19 cellular contexts compared by ENCODE assay signal in the genomic region with DNA sequence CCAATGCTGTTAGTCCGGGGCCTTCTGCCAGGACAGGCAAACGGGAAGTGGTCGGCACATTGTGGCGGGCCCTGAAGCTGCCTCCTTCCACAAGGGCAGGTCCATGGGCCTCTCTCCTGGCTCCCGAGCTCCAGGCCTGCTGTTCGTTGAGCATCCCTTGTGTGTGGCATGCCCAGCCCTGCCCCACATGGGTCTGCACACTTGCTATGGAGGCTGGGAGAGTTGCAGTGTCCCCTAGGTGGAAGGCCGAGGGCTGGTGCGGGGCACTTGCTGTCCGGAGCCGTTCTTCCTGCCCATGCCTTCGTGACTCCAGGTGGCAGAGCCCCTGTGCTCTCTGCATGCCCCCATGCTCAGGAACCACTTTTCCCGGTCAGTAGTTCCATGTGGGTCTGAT. TPM values are rescaled to one million over a fixed set of nuclear protein-coding genes. Genes with fewer than 3 reads are reported as not detected.
DNase-seq lines count a peak whose midpoint lies in the region; ATAC-seq, FAIRE-seq and TF ChIP-seq lines count a peak whose summit lies in the region.
"Had no signal": no experiment of that assay in that cellular context is flagged by ENCODE, and none has a peak within 500 bp of the region (broad histone marks: within the 10 kb centered on the region; RNA-seq: fewer than 3 reads in every experiment).

No MANE protein-coding gene starts in this region.

- no peak overlapping the region for H3K4me3 Mint-ChIP-seq in neural progenitor cell
- H3K4me3 Mint-ChIP-seq: B cell; CD4-positive, alpha-beta T cell; H9 had no signal

- POLR2A ChIA-PET in K562 (lab: Yijun Ruan, JAX): interaction anchor here (0.6 to 3.3 kb wide), 4 partner anchors 9 to 32 kb away, joined by 3 to 10 read pairs (median 6); no protein-coding TSS in a partner anchor

- peak overlapping the region in 8 of 11 experiments; percentile 66 to 84 (median 74); a peak in 16 of 22 replicates for H3K27ac ChIP-seq in BLaER1 treated with 17β-estradiol and CSF1 and Interleukin-3, amounts not matched to agents 10 nM and 100 nM
- H3K27ac ChIP-seq in K562 (ENCODE audit: extremely low read depth, low read depth, low read length): no peak overlapping the region
- no peak overlapping the region for H3K27ac ChIP-seq in neural progenitor cell
- no peak overlapping the region for H3K27ac ChIP-seq in aorta (ENCODE audit: low read depth in 1 of 2, low read length in 2 of 2)
- H3K27ac ChIP-seq: C4-2B had no signal

- H2AFZ ChIP-seq in K562 (ENCODE audit: low read depth, low read length) (no peak overlapping the region), neural progenitor cell (replicated peaks) (no peak overlapping the region)

- H3K36me3 ChIP-seq in BLaER1 treated with 17β-estradiol and CSF1 and Interleukin-3, amounts not matched to agents 10 nM and 100 nM: peaks cover 20 to 99% (median 79%) of the 10 kb centered on the region in 11 experiments
- H3K36me3 ChIP-seq in K562 (ENCODE audit: control insufficient read depth, insufficient read depth, low read length): peaks cover 81% of the 10 kb centered on the region
- no peaks in the 10 kb centered on the region for H3K36me3 ChIP-seq in neural progenitor cell
- H3K36me3 ChIP-seq in aorta (ENCODE audit: control insufficient read depth in 1 of 2, insufficient read depth in 2 of 2, low read length in 1 of 2): peaks cover 2% of the 10 kb centered on the region in 2 donors

- DNase-seq in Right ventricle myocardium superior (no peak), cardiac septum (ENCODE audit: low spot score) (no peak), K562 (ENCODE audit: extremely low read depth in 1 of 4, low spot score in 3 of 4) (no peak), neural progenitor cell (ENCODE audit: low spot score) (no peak), aorta (no peak), NCI-H1417 treated with DMSO at 0.1 percent for 48 hours (lab: John Stamatoyannopoulos, UW) (no peak)
- no peak for DNase-seq in stimulated activated CD4-positive, alpha-beta T cell treated with anti-CD3 and anti-CD28 coated beads, Interleukin-2, amount 100 ng/mL, for 48 hours
- DNase-seq: Caco-2; CD4-positive, alpha-beta T cell; H9 had no signal

- H3K9me1 ChIP-seq in K562 (ENCODE audit: control insufficient read depth, insufficient read depth, low read length): peaks cover 14% of the 10 kb centered on the region

- intact Hi-C loops in Right ventricle myocardium superior (cut with DNase I): no loop called here
- intact Hi-C loops in cardiac septum (cut with DNase I): no loop called here
- intact Hi-C loops in K562 (cut with micrococcal nuclease): no loop called here
- intact Hi-C loops in aorta (cut with DNase I): no loop called here

- CTCF ChIA-PET in K562 (lab: Yijun Ruan, JAX; ENCODE audit: low intra/inter-chr PET ratio): no interaction called here

- TF ChIP-seq CTCF in K562 (IDR thresholded peaks at IDR 0.05 in 2 of 3, conservative IDR thresholded peaks at IDR 0.05 in 1 of 3; ENCODE audit: insufficient read depth in 2 of 3, low read depth in 1 of 3, low read length in 3 of 3) (no peak), neural progenitor cell (IDR thresholded peaks at IDR 0.05) (no peak)

- peaks cover 0 to 96% (median 0%) of the 10 kb centered on the region in 11 experiments; a peak in 9 of 22 replicates for H4K20me1 ChIP-seq in BLaER1 treated with 17β-estradiol and CSF1 and Interleukin-3, amounts not matched to agents 10 nM and 100 nM
- peaks cover 2% of the 10 kb centered on the region; the same call in 1 of the 2 replicates for H4K20me1 ChIP-seq in K562 (replicated peaks; ENCODE audit: control insufficient read depth, insufficient read depth, low read length)
- H4K20me1 ChIP-seq in neural progenitor cell (ENCODE audit: low read depth): no peaks in the 10 kb centered on the region

- no peaks in the 10 kb centered on the region for H3K27me3 Mint-ChIP-seq in neural progenitor cell (ENCODE audit: insufficient read depth, low read depth)
- H3K27me3 Mint-ChIP-seq: B cell; CD4-positive, alpha-beta T cell had no signal

- H3K9me3 Mint-ChIP-seq in neural progenitor cell: peaks cover 4% of the 10 kb centered on the region
- H3K9me3 Mint-ChIP-seq: CD4-positive, alpha-beta T cell had no signal

- H3F3A ChIP-seq in neural progenitor cell (ENCODE audit: low read depth): no peaks in the 10 kb centered on the region

- no peaks in the 10 kb centered on the region for H3K27me3 ChIP-seq in BLaER1 treated with 17β-estradiol and CSF1 and Interleukin-3, amounts not matched to agents 10 nM and 100 nM
- H3K27me3 ChIP-seq in K562 (ENCODE audit: control insufficient read depth in 2 of 2, insufficient read depth in 2 of 2, low read length in 2 of 2): no peaks in the 10 kb centered on the region
- no peaks in the 10 kb centered on the region for H3K27me3 ChIP-seq in neural progenitor cell
- H3K27me3 ChIP-seq in aorta (ENCODE audit: control insufficient read depth in 1 of 2, insufficient read depth in 2 of 2, low read length in 1 of 2): no peaks in the 10 kb centered on the region

- in situ Hi-C loops in K562 (cut with MboI): no loop called here

- H3K4me2 ChIP-seq in BLaER1 treated with 17β-estradiol and CSF1 and Interleukin-3, amounts not matched to agents 10 nM and 100 nM: peak overlapping the region; percentile 53 to 96 (median 82); a peak in 21 of 22 replicates
- H3K4me2 ChIP-seq in K562 (ENCODE audit: insufficient read depth, low read length) (no peak overlapping the region), neural progenitor cell (no peak overlapping the region)

- ATAC-seq in Right ventricle myocardium superior (ENCODE audit: poor library complexity) (peak; percentile 26), K562 (no peak), aorta (ENCODE audit: low FRiP score) (no peak)

- peaks cover 0 to 8% (median 2%) of the 10 kb centered on the region in 11 experiments; a peak in 18 of 22 replicates for H3K9me3 ChIP-seq in BLaER1 treated with 17β-estradiol and CSF1 and Interleukin-3, amounts not matched to agents 10 nM and 100 nM (replicated peaks in 1 of 11)
- H3K9me3 ChIP-seq in K562 (replicated peaks; ENCODE audit: control insufficient read depth, insufficient read depth, low read depth, low read length) (peaks cover 1% of the 10 kb centered on the region; the same call in 1 of the 2 replicates), neural progenitor cell (ENCODE audit: low read depth) (no peaks in the 10 kb centered on the region), aorta (ENCODE audit: control insufficient read depth, low read length) (no peaks in the 10 kb centered on the region)
- H3K9me3 ChIP-seq: Caco-2 had no signal

- peaks cover 23 to 61% (median 54%) of the 10 kb centered on the region in 10 experiments for H3K4me1 ChIP-seq in BLaER1 treated with 17β-estradiol and CSF1 and Interleukin-3, amounts not matched to agents 10 nM and 100 nM
- H3K4me1 ChIP-seq in K562 (replicated peaks in 1 of 2; ENCODE audit: control insufficient read depth in 2 of 2, insufficient read depth in 2 of 2, low read length in 2 of 2) (peaks cover 16 to 61% of the 10 kb centered on the region in 2 experiments), neural progenitor cell (no peaks in the 10 kb centered on the region), aorta (ENCODE audit: control insufficient read depth in 1 of 2, insufficient read depth in 2 of 2, low read length in 2 of 2) (no peaks in the 10 kb centered on the region)
- H3K4me1 ChIP-seq: Caco-2 had no signal

- H3K27ac Mint-ChIP-seq in neural progenitor cell: peak overlapping the region; percentile 63
- H3K27ac Mint-ChIP-seq: B cell; CD4-positive, alpha-beta T cell; H9 had no signal

- H3K36me3 Mint-ChIP-seq in neural progenitor cell: peaks cover 4% of the 10 kb centered on the region

- no peak for TF ChIP-seq POLR2A in K562 (conservative IDR thresholded peaks at IDR 0.05)

- BruUV-seq in K562 (replicated peaks; lab: Mats Ljungman, UMichigan): no TSS peak

- H3K79me2 ChIP-seq in K562 (ENCODE audit: control insufficient read depth, insufficient read depth, low read length): no peaks in the 10 kb centered on the region
- no peaks in the 10 kb centered on the region for H3K79me2 ChIP-seq in neural progenitor cell (ENCODE audit: low read depth)

- no peak for TF ChIP-seq EP300 in K562 (IDR thresholded peaks at IDR 0.05; ENCODE audit: low read length)

- TF ChIP-seq RAD21 in K562 (CRISPR knock-in tag; conservative IDR thresholded peaks at IDR 0.05 in 1 of 2, IDR thresholded peaks at IDR 0.05 in 1 of 2): no peak

- 91% methylated on average over 12 of the region's 12 CpGs for whole genome bisulfite sequencing in K562 (ENCODE audit: insufficient coverage, low coverage, missing lambda C conversion rate)
- 54 to 77% methylated on average over 12 of the region's 12 CpGs for WGBS in aorta, 2 donors

- H3K4me1 Mint-ChIP-seq in neural progenitor cell: peaks cover 4% of the 10 kb centered on the region
- H3K4me1 Mint-ChIP-seq: B cell, H9 had no signal

- FAIRE-seq in K562 (lab: Jason Lieb, UNC): no peak
- FAIRE-seq: D721Med, G401.6, GM12891, GM19239, H1, HTR-8/SVneo had no signal

- peak overlapping the region in 9 of 11 experiments; percentile 45 to 73 (median 67); a peak in 17 of 22 replicates for H3K9ac ChIP-seq in BLaER1 treated with 17β-estradiol and CSF1 and Interleukin-3, amounts not matched to agents 10 nM and 100 nM
- H3K9ac ChIP-seq in K562 (ENCODE audit: insufficient read depth in 1 of 2, low read depth in 2 of 2, low read length in 2 of 2) (peak overlapping the region in 1 of 2 experiments; percentile 56; a peak in 2 of 4 replicates), neural progenitor cell (no peak overlapping the region)

- peak overlapping the region in 3 of 10 experiments; percentile 20 to 38 (median 29); a peak in 2 of 20 replicates for H3K4me3 ChIP-seq in BLaER1 treated with 17β-estradiol and CSF1 and Interleukin-3, amounts not matched to agents 10 nM and 100 nM
- H3K4me3 ChIP-seq in K562 (no peak overlapping the region), neural progenitor cell (no peak overlapping the region), aorta (ENCODE audit: low read length in 2 of 2) (no peak overlapping the region)

RNA-seq across cellular contexts. Expression of gene DGCR8, which starts 26.0 kb away (rescaled TPM):
- total RNA-seq in Right ventricle myocardium superior (15.4 TPM), cardiac septum (19.1 TPM), K562 (2014; rRNA removed) (107 and 108 TPM in 2 replicates), K562 (2014; rRNA removed; fragmentation: Illumina TruSeq; extraction: Trizol) (43.7 and 49.4 TPM in 2 replicates), K562 (2015; rRNA removed; fragmentation: Illumina TruSeq; extraction: Trizol) (80.1 and 81.2 TPM in 2 replicates), K562 (2021) (116 and 119 TPM in 2 replicates), neural progenitor cell (ENCODE audit: low replicate concordance) (29.1 and 39.7 TPM in 2 replicates), aorta (10 to 100 TPM; 31.9 to 43.9 TPM)
- 638 and 1,105 TPM in 2 replicates for total RNA-seq in K562 (2011; cell fraction: chromatin; rRNA removed; ENCODE audit: low replicate concordance)
- 550 and 577 TPM in 2 replicates for total RNA-seq in K562 (2011; cell fraction: nucleolus; rRNA removed)
- 502 and 511 TPM in 2 replicates for total RNA-seq in K562 (2011; cell fraction: nucleoplasm; rRNA removed)
- polyA plus RNA-seq in K562 (2011; rRNA removed) (81.8 and 155 TPM in 2 replicates), K562 (2014; fragmentation: Illumina TruSeq; extraction: Trizol) (70.4 and 75.0 TPM in 2 replicates), K562 (2014; fragmentation: Nextera tagmentation; extraction: Ambion mirVana) (1 to 10 TPM; 5.9 to 7.7 TPM), K562 (2014; rRNA removed) (135 and 144 TPM in 2 replicates), aorta (10 to 100 TPM in 1 of 2 donors, 1 to 10 TPM in 1; 5.5 to 22.5 TPM)
- polyA plus RNA-seq in K562 (2011; cell fraction: cytosol; rRNA removed): 51.2 and 92.7 TPM in 2 replicates
- 1,167 and 1,418 TPM in 2 replicates for polyA plus RNA-seq in K562 (2011; cell fraction: nucleus; rRNA removed)
- 76.7 and 85.3 TPM in 2 replicates for polyA plus RNA-seq in K562 (2012)
- polyA minus RNA-seq in K562 (2011; rRNA and poly(A)+ RNA removed): 62.1 and 82.0 TPM in 2 replicates
- polyA minus RNA-seq in K562 (2011; cell fraction: cytosol; rRNA and poly(A)+ RNA removed): 35.2 and 46.4 TPM in 2 replicates
- polyA minus RNA-seq in K562 (2011; cell fraction: nucleus; rRNA and poly(A)+ RNA removed): 210 and 349 TPM in 2 replicates

RNA-seq across cellular contexts. Expression of gene TANGO2, which starts 33.1 kb away (rescaled TPM):
- 62.3 TPM for total RNA-seq in Right ventricle myocardium superior
- total RNA-seq in cardiac septum: 84.5 TPM
- 160 and 395 TPM in 2 replicates for total RNA-seq in K562 (2011; cell fraction: chromatin; rRNA removed; ENCODE audit: low replicate concordance)
- 227 and 229 TPM in 2 replicates for total RNA-seq in K562 (2011; cell fraction: nucleolus; rRNA removed)
- total RNA-seq in K562 (2011; cell fraction: nucleoplasm; rRNA removed): 196 and 211 TPM in 2 replicates
- total RNA-seq in K562 (2014; rRNA removed): 70.1 and 95.8 TPM in 2 replicates
- total RNA-seq in K562 (2014; rRNA removed; fragmentation: Illumina TruSeq; extraction: Trizol): 36.1 and 45.9 TPM in 2 replicates
- 55.8 and 57.2 TPM in 2 replicates for total RNA-seq in K562 (2015; rRNA removed; fragmentation: Illumina TruSeq; extraction: Trizol)
- 94.1 and 97.3 TPM in 2 replicates for total RNA-seq in K562 (2021)
- 94.9 and 115 TPM in 2 replicates for polyA plus RNA-seq in K562 (2011; rRNA removed)
- 157 and 209 TPM in 2 replicates for polyA plus RNA-seq in K562 (2011; cell fraction: cytosol; rRNA removed)
- 157 and 195 TPM in 2 replicates for polyA plus RNA-seq in K562 (2011; cell fraction: nucleus; rRNA removed)
- polyA plus RNA-seq in K562 (2012): 68.2 and 73.0 TPM in 2 replicates
- polyA plus RNA-seq in K562 (2014; fragmentation: Illumina TruSeq; extraction: Trizol): 88.3 and 89.4 TPM in 2 replicates
- polyA plus RNA-seq in K562 (2014; fragmentation: Nextera tagmentation; extraction: Ambion mirVana): 10 to 100 TPM; 15.5 to 17.5 TPM
- polyA plus RNA-seq in K562 (2014; rRNA removed): 89.6 and 92.5 TPM in 2 replicates
- 130 and 186 TPM in 2 replicates for polyA minus RNA-seq in K562 (2011; rRNA and poly(A)+ RNA removed)
- polyA minus RNA-seq in K562 (2011; cell fraction: cytosol; rRNA and poly(A)+ RNA removed): 73.2 and 76.1 TPM in 2 replicates
- 63.1 and 85.0 TPM in 2 replicates for polyA minus RNA-seq in K562 (2011; cell fraction: nucleus; rRNA and poly(A)+ RNA removed)
- 9.1 and 10.0 TPM in 2 replicates for total RNA-seq in neural progenitor cell (ENCODE audit: low replicate concordance)
- total RNA-seq in aorta: 10 to 100 TPM; 35.2 to 45.3 TPM
- 10 to 100 TPM; 24.8 to 38.0 TPM for polyA plus RNA-seq in aorta

RNA-seq across cellular contexts. Expression of gene ARVCF, which starts 37.4 kb away (rescaled TPM):
- total RNA-seq in Right ventricle myocardium superior (31.4 TPM), cardiac septum (46.8 TPM), K562 (2014; rRNA removed) (49.3 and 54.2 TPM in 2 replicates), K562 (2014; rRNA removed; fragmentation: Illumina TruSeq; extraction: Trizol) (2.2 and 4.5 TPM in 2 replicates), K562 (2015; rRNA removed; fragmentation: Illumina TruSeq; extraction: Trizol) (13.3 and 15.6 TPM in 2 replicates), K562 (2021) (46.5 and 50.6 TPM in 2 replicates), neural progenitor cell (ENCODE audit: low replicate concordance) (35.4 and 159 TPM in 2 replicates), aorta (10 to 100 TPM; 59.7 to 64.4 TPM)
- 114 and 328 TPM in 2 replicates for total RNA-seq in K562 (2011; cell fraction: chromatin; rRNA removed; ENCODE audit: low replicate concordance)
- total RNA-seq in K562 (2011; cell fraction: nucleolus; rRNA removed): 214 and 270 TPM in 2 replicates
- 106 and 131 TPM in 2 replicates for total RNA-seq in K562 (2011; cell fraction: nucleoplasm; rRNA removed)
- polyA plus RNA-seq in K562 (2011; rRNA removed) (35.2 and 71.6 TPM in 2 replicates), K562 (2014; fragmentation: Illumina TruSeq; extraction: Trizol) (8.0 and 15.9 TPM in 2 replicates), K562 (2014; fragmentation: Nextera tagmentation; extraction: Ambion mirVana) (under 1 TPM; 0.03 to 0.17 TPM), K562 (2014; rRNA removed) (42.5 and 97.4 TPM in 2 replicates), aorta (100 to 1,000 TPM in 1 of 2 donors, 10 to 100 TPM in 1; 15.4 to 102 TPM)
- 134 and 673 TPM in 2 replicates for polyA plus RNA-seq in K562 (2011; cell fraction: cytosol; rRNA removed)
- polyA plus RNA-seq in K562 (2011; cell fraction: nucleus; rRNA removed): 407 and 424 TPM in 2 replicates
- 30.0 and 31.2 TPM in 2 replicates for polyA plus RNA-seq in K562 (2012)
- polyA minus RNA-seq in K562 (2011; rRNA and poly(A)+ RNA removed): 15.1 and 15.6 TPM in 2 replicates
- 24.6 and 52.4 TPM in 2 replicates for polyA minus RNA-seq in K562 (2011; cell fraction: cytosol; rRNA and poly(A)+ RNA removed)
- polyA minus RNA-seq in K562 (2011; cell fraction: nucleus; rRNA and poly(A)+ RNA removed): 96.8 and 145 TPM in 2 replicates

Comparison
In these comparisons a context has a peak if more than half of its experiments do, and no peak if none do; other contexts are left out.
1. H3K27ac ChIP-seq: peak in BLaER1 treated with 17β-estradiol and CSF1 and Interleukin-3, amounts not matched to agents 10 nM and 100 nM (8 of 11); none in K562 (single experiment), neural progenitor cell (single experiment) and aorta (0 of 2).
2. H3K4me2 ChIP-seq: peak in BLaER1 treated with 17β-estradiol and CSF1 and Interleukin-3, amounts not matched to agents 10 nM and 100 nM (11 of 11); none in K562 (single experiment) and neural progenitor cell (single experiment).